In the genomic region with DNA sequence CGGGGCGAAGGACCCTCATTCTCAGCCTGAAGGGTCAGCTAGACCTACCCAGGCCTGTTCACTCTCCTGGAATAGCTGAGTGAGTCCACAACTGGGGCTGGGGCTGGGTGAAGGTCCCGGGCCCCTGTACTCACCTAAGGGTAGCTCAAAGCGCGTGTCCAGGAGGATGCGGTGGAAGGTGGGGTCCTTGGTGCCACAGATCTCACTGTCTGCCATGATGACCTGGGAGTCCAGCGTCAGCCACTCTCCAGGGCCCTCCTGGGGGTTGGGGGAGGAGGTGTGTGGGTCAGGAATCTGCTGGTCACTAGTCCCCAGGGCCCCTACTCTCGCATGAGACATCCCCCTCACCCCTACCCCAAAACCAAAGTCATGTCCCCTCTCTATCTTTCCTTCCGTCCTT, we compare ENCODE assay signal across 39 cellular contexts. TPM values are rescaled to one million over a fixed set of nuclear protein-coding genes. Genes with fewer than 3 reads are reported as not detected.
"Had no signal": no experiment of that assay in that cellular context is flagged by ENCODE, and none has a peak within 500 bp of the region (broad histone marks: within the 10 kb centered on the region; RNA-seq: fewer than 3 reads in every experiment).

No MANE protein-coding gene starts in this region.

- H3K4me1 Mint-ChIP-seq: activated naive CD4-positive, alpha-beta T cell treated with anti-CD3 and anti-CD28 coated beads, Interleukin-2, amount 10 ng/mL, durations not matched to agents 7 days and 5 days; activated naive CD4-positive, alpha-beta T cell treated with anti-CD3 and anti-CD28 coated beads, Interleukin-2, amount 50 U/mL, for 24 hours; activated naive CD8-positive, alpha-beta T cell treated with anti-CD3 and anti-CD28 coated beads for 36 hours; activated naive CD8-positive, alpha-beta T cell treated with anti-CD3 and anti-CD28 coated beads, Interleukin-2, amount 50 U/mL, for 24 hours; activated T-helper 17 cell treated with anti-CD3 and anti-CD28 coated beads, Interleukin-2, amount 50 U/mL, for 72 hours; brain; central memory CD8-positive, alpha-beta T cell had no signal

- H3K4me3 ChIP-seq: adrenal gland, ascending aorta, body of pancreas, breast epithelium, cardiac muscle cell had no signal

- DNase-seq: activated effector memory CD4-positive, alpha-beta T cell treated with anti-CD3 and anti-CD28 coated beads, Interleukin-2, amount 50 U/mL, for 16 hours; activated effector memory CD4-positive, alpha-beta T cell treated with Interleukin-2 at 50 U/mL for 16 hours; activated gamma-delta T cell; activated gamma-delta T cell treated with Interleukin-2 at 50 U/mL for 16 hours; activated naive CD4-positive, alpha-beta T cell; activated naive CD4-positive, alpha-beta T cell treated with anti-CD3 and anti-CD28 coated beads for 36 hours; activated naive CD4-positive, alpha-beta T cell treated with anti-CD3 and anti-CD28 coated beads, Interleukin-2, amount 10 ng/mL, durations not matched to agents 7 days and 5 days; activated naive CD4-positive, alpha-beta T cell treated with anti-CD3 and anti-CD28 coated beads, Interleukin-2, amount 50 U/mL, for 16 hours; activated naive CD4-positive, alpha-beta T cell treated with Interleukin-2 at 50 U/mL for 16 hours; activated naive CD8-positive, alpha-beta T cell treated with anti-CD3 and anti-CD28 coated beads for 36 hours; activated naive CD8-positive, alpha-beta T cell treated with anti-CD3 and anti-CD28 coated beads, Interleukin-2, amount 10 ng/mL, durations not matched to agents 7 days and 5 days; activated naive CD8-positive, alpha-beta T cell treated with anti-CD3 and anti-CD28 coated beads, Interleukin-2, amount 50 U/mL, for 24 hours; activated T-cell treated with anti-CD3 and anti-CD28 coated beads for 4 hours; activated T-cell treated with anti-CD3 and anti-CD28 coated beads, Interleukin-2, amount 50 U/mL, for 1 hour; activated T-cell treated with anti-CD3 and anti-CD28 coated beads, Interleukin-2, amount 50 U/mL, for 24 hours; activated T-cell treated with anti-CD3 and anti-CD28 coated beads, Interleukin-2, amount 50 U/mL, for 4 hours; activated T-cell treated with anti-CD3 and anti-CD28 coated beads, Interleukin-2, amount 50 U/mL, for 48 hours; activated T-cell treated with anti-CD3 and anti-CD28 coated beads, Interleukin-2, amount 50 U/mL, for 72 hours; adrenal gland; amniotic stem cell; amygdala; anterior cingulate cortex; aorta; body of pancreas; brain microvascular endothelial cell; caudate nucleus; central memory CD4-positive, alpha-beta T cell; cerebellar nuclear complex had no signal

- H3K4me1 ChIP-seq: adrenal gland, ascending aorta, body of pancreas, breast epithelium had no signal

- ATAC-seq: activated naive CD4-positive, alpha-beta T cell treated with anti-CD3 and anti-CD28 coated beads, Interleukin-2, amount 50 U/mL, for 72 hours; activated naive CD8-positive, alpha-beta T cell treated with anti-CD3 and anti-CD28 coated beads, Interleukin-2, amount 50 U/mL, for 24 hours; activated T-cell treated with anti-CD3 and anti-CD28 coated beads, Interleukin-2, amount 50 U/mL, for 4 hours; activated T-cell treated with anti-CD3 and anti-CD28 coated beads, Interleukin-2, amount 50 U/mL, for 72 hours; activated T-helper 17 cell treated with anti-CD3 and anti-CD28 coated beads, Interleukin-2, amount 50 U/mL, for 72 hours; body of pancreas had no signal

- H3K27me3 Mint-ChIP-seq: brain had no signal

- H3K4me3 Mint-ChIP-seq: activated naive CD4-positive, alpha-beta T cell treated with anti-CD3 and anti-CD28 coated beads for 36 hours; activated naive CD4-positive, alpha-beta T cell treated with anti-CD3 and anti-CD28 coated beads, Interleukin-2, amount 10 ng/mL, durations not matched to agents 7 days and 5 days; activated naive CD4-positive, alpha-beta T cell treated with anti-CD3 and anti-CD28 coated beads, Interleukin-2, amount 50 U/mL, for 24 hours; activated naive CD8-positive, alpha-beta T cell; activated naive CD8-positive, alpha-beta T cell treated with anti-CD3 and anti-CD28 coated beads for 36 hours; activated naive CD8-positive, alpha-beta T cell treated with anti-CD3 and anti-CD28 coated beads, Interleukin-2, amount 10 ng/mL, durations not matched to agents 7 days and 5 days; activated naive CD8-positive, alpha-beta T cell treated with anti-CD3 and anti-CD28 coated beads, Interleukin-2, amount 50 U/mL, for 24 hours; activated T-cell treated with anti-CD3 and anti-CD28 coated beads, Interleukin-2, amount 50 U/mL, for 24 hours; activated T-cell treated with anti-CD3 and anti-CD28 coated beads, Interleukin-2, amount 50 U/mL, for 4 hours; activated T-cell treated with anti-CD3 and anti-CD28 coated beads, Interleukin-2, amount 50 U/mL, for 72 hours; activated T-helper 1 cell treated with anti-CD3 and anti-CD28 coated beads, Interleukin-12 subunit alpha, Interleukin-12 subunit beta, Interleukin-2, Interleukin-4 antibody, amounts not matched to agents 30 ng/mL and 10 ng/mL and 1 ng/mL, durations not matched to agents 14 hours and 24 hours and 36 hours; activated T-helper 17 cell treated with anti-CD3 and anti-CD28 coated beads, Interleukin-2, amount 50 U/mL, for 72 hours; brain; central memory CD8-positive, alpha-beta T cell had no signal

- H3K27ac Mint-ChIP-seq: activated naive CD4-positive, alpha-beta T cell treated with anti-CD3 and anti-CD28 coated beads for 36 hours; activated naive CD4-positive, alpha-beta T cell treated with anti-CD3 and anti-CD28 coated beads, Interleukin-2, amount 10 ng/mL, durations not matched to agents 7 days and 5 days; activated naive CD4-positive, alpha-beta T cell treated with anti-CD3 and anti-CD28 coated beads, Interleukin-2, amount 50 U/mL, for 24 hours; activated naive CD8-positive, alpha-beta T cell; activated naive CD8-positive, alpha-beta T cell treated with anti-CD3 and anti-CD28 coated beads for 36 hours; activated naive CD8-positive, alpha-beta T cell treated with anti-CD3 and anti-CD28 coated beads, Interleukin-2, amount 10 ng/mL, durations not matched to agents 7 days and 5 days; activated naive CD8-positive, alpha-beta T cell treated with anti-CD3 and anti-CD28 coated beads, Interleukin-2, amount 50 U/mL, for 24 hours; activated T-cell treated with anti-CD3 and anti-CD28 coated beads, Interleukin-2, amount 50 U/mL, for 24 hours; activated T-cell treated with anti-CD3 and anti-CD28 coated beads, Interleukin-2, amount 50 U/mL, for 72 hours; activated T-helper 1 cell treated with anti-CD3 and anti-CD28 coated beads, Interleukin-12 subunit alpha, Interleukin-12 subunit beta, Interleukin-2, Interleukin-4 antibody, amounts not matched to agents 30 ng/mL and 10 ng/mL and 1 ng/mL, durations not matched to agents 14 hours and 24 hours and 36 hours; activated T-helper 17 cell treated with anti-CD3 and anti-CD28 coated beads, Interleukin-2, amount 50 U/mL, for 72 hours; activated T-helper 2 cell treated with anti-CD3 and anti-CD28 coated beads, Interferon-gamma antibody, Interleukin-2, Interleukin-4, amounts not matched to agents 10 μg/mL and 5 μg/mL and 100 μg/mL, durations not matched to agents 14 hours and 24 hours and 36 hours; brain had no signal

- H3K36me3 ChIP-seq: adrenal gland, ascending aorta, brain microvascular endothelial cell, breast epithelium, cardiac muscle cell had no signal

- H3K9me3 ChIP-seq: adrenal gland, ascending aorta had no signal

- H3K36me3 Mint-ChIP-seq: activated naive CD4-positive, alpha-beta T cell treated with anti-CD3 and anti-CD28 coated beads, Interleukin-2, amount 10 ng/mL, durations not matched to agents 7 days and 5 days had no signal

- H3K9me3 Mint-ChIP-seq: activated naive CD4-positive, alpha-beta T cell treated with anti-CD3 and anti-CD28 coated beads, Interleukin-2, amount 50 U/mL, for 24 hours had no signal

- H3K27ac ChIP-seq: adrenal gland, ascending aorta, body of pancreas, brain microvascular endothelial cell, breast epithelium, cardiac muscle cell had no signal

- H3K27me3 ChIP-seq: adrenal gland, ascending aorta, body of pancreas, brain microvascular endothelial cell, breast epithelium, cardiac muscle cell had no signal

RNA-seq across cellular contexts. Expression of a gene that starts 18.7 kb away (rescaled TPM):
- total RNA-seq: activated T-helper 1 cell treated with anti-CD3 and anti-CD28 coated beads, Interleukin-12 subunit alpha, Interleukin-12 subunit beta, Interleukin-2, Interleukin-4 antibody, amounts not matched to agents 30 ng/mL and 10 ng/mL and 1 ng/mL, durations not matched to agents 14 hours and 24 hours and 36 hours had no signal
